Comparison of ENCODE assay signal across 8 cellular contexts in genomic region chr12:6092784-6093722, GRCh38. TPM values are rescaled to one million over a fixed set of nuclear protein-coding genes. Genes with fewer than 3 reads are reported as not detected.
DNase-seq lines count a peak whose midpoint lies in the region; ATAC-seq and TF ChIP-seq lines count a peak whose summit lies in the region.

No MANE protein-coding gene starts in this region.

- H2BK12ac ChIP-seq in neuronal stem cell (ENCODE audit: low read length): peak overlapping the region; percentile 5

- no peak overlapping the region for H3K23ac ChIP-seq in neuronal stem cell (ENCODE audit: low read depth, low read length, poor library complexity)

- H3K14ac ChIP-seq in neuronal stem cell (ENCODE audit: low read length): no peak overlapping the region

- H4K20me1 ChIP-seq in MM.1S (ENCODE audit: insufficient read depth, low read length): no peaks in the 10 kb centered on the region

- H2AK5ac ChIP-seq in neuronal stem cell (ENCODE audit: low read depth, low read length): peak overlapping the region; percentile 17

- H4K8ac ChIP-seq in neuronal stem cell (ENCODE audit: low read depth, low read length): no peak overlapping the region

- H3K4me1 ChIP-seq in endodermal cell (ENCODE audit: control insufficient read depth, insufficient read depth, low read length) (peaks cover 6% of the 10 kb centered on the region), neuronal stem cell (ENCODE audit: control insufficient read depth in 2 of 2, insufficient read depth in 1 of 2, low read depth in 1 of 2, low read length in 2 of 2) (peaks cover 7 to 14% of the 10 kb centered on the region in 2 donors), MM.1S (ENCODE audit: low read length) (peaks cover 12% of the 10 kb centered on the region)

- no peaks in the 10 kb centered on the region for H3K27me3 Mint-ChIP-seq in endodermal cell (ENCODE audit: insufficient read depth)

- no peak overlapping the region for H2BK120ac ChIP-seq in neuronal stem cell (ENCODE audit: low read depth, low read length)

- H3K27ac ChIP-seq in endodermal cell (ENCODE audit: low read depth, low read length) (no peak overlapping the region), neuronal stem cell (replicated peaks; ENCODE audit: low read length) (no peak overlapping the region), MM.1S (ENCODE audit: low read length) (no peak overlapping the region)

- peaks cover 22% of the 10 kb centered on the region for H3K4me1 Mint-ChIP-seq in endodermal cell

- H3K4me2 ChIP-seq in neuronal stem cell (ENCODE audit: insufficient read depth, low read length, poor library complexity, severe bottlenecking) (no peak overlapping the region), MM.1S (ENCODE audit: low read depth, low read length) (no peak overlapping the region)

- no peak overlapping the region for H3K4ac ChIP-seq in neuronal stem cell (ENCODE audit: low read length)

- H3K9me2 ChIP-seq in MM.1S (replicated peaks; ENCODE audit: insufficient read depth, low read length): no peaks in the 10 kb centered on the region

- H3K9ac ChIP-seq in endodermal cell (ENCODE audit: extremely low read depth, low read length, poor library complexity, severe bottlenecking): no peak overlapping the region
- H3K9ac ChIP-seq in neuronal stem cell (ENCODE audit: low read depth, low read length, poor library complexity): no peak overlapping the region
- no peak overlapping the region for H3K9ac ChIP-seq in MM.1S (ENCODE audit: low read length)

- DNase-seq in BJ (ENCODE audit: low read depth) (peak; percentile 54), NCI-H446 treated with DMSO at 0.1 percent for 48 hours (lab: John Stamatoyannopoulos, UW) (peak; percentile 47), endodermal cell (peak; percentile 84), neuronal stem cell (ENCODE audit: low spot score) (no peak), MM.1S (no peak), SHP77 (lab: John Stamatoyannopoulos, UW) (no peak), DMS153 treated with DMSO at 0.1 percent for 48 hours (lab: John Stamatoyannopoulos, UW; ENCODE audit: unreplicated experiment) (no peak)

- H3F3A ChIP-seq in MM.1S (ENCODE audit: insufficient read depth, low read length): no peaks in the 10 kb centered on the region

- H3K9me3 Mint-ChIP-seq in endodermal cell: no peaks in the 10 kb centered on the region

- H2BK15ac ChIP-seq in neuronal stem cell (ENCODE audit: low read length): no peak overlapping the region

- POLR2A ChIA-PET in BJ (lab: Charles Lee): interaction anchor here (0.6 to 0.7 kb wide), 2 partner anchors 89 to 115 kb away, joined by 4 read pairs; no protein-coding TSS in a partner anchor

- H3K4me3 Mint-ChIP-seq in endodermal cell: no peak overlapping the region

- H3K36me3 Mint-ChIP-seq in endodermal cell (ENCODE audit: low read depth): peaks cover 94% of the 10 kb centered on the region

- H3K36me3 ChIP-seq in BJ (ENCODE audit: control insufficient read depth, insufficient read depth, low read length) (no peaks in the 10 kb centered on the region), endodermal cell (ENCODE audit: control insufficient read depth, insufficient read depth, low read length) (peaks cover 28% of the 10 kb centered on the region), neuronal stem cell (replicated peaks in 1 of 2; ENCODE audit: control insufficient read depth in 2 of 2, insufficient read depth in 2 of 2, low read length in 2 of 2) (no peaks in the 10 kb centered on the region), MM.1S (replicated peaks; ENCODE audit: insufficient read depth, low read length) (no peaks in the 10 kb centered on the region)

- WGBS in endodermal cell (ENCODE audit: insufficient coverage in 1 of 2, insufficient read length in 1 of 2), 2 experiments: 92 to 100% methylated on average over 6 to 9 of the region's 9 CpGs
- no CpG with 5 or more reads among the region's 9 CpGs for WGBS in neuronal stem cell (ENCODE audit: extremely low coverage in 2 of 2, insufficient read length in 2 of 2, insufficient replicate concordance in 1 of 2), 2 donors

- TF ChIP-seq CTCF in BJ (IDR thresholded peaks at IDR 0.05; ENCODE audit: insufficient read depth, low read depth, low read length) (peak; percentile 13; the same call in 1 of the 2 replicates), endodermal cell (conservative IDR thresholded peaks at IDR 0.05) (no peak), MM.1S (IDR thresholded peaks at IDR 0.05; ENCODE audit: low read length) (no peak)

- CTCF ChIA-PET in BJ (lab: Yijun Ruan, JAX): interaction anchor here (0.8 to 1.3 kb wide), 7 partner anchors 8 to 186 kb away, joined by 3 to 4 read pairs (median 3); no protein-coding TSS in a partner anchor

- H3K4me3 ChIP-seq in BJ (ENCODE audit: low read depth, low read length) (no peak overlapping the region), endodermal cell (ENCODE audit: low read length) (no peak overlapping the region), neuronal stem cell (ENCODE audit: low read length in 2 of 2) (no peak overlapping the region), MM.1S (ENCODE audit: low read length) (no peak overlapping the region)

- H3K79me1 ChIP-seq in neuronal stem cell (ENCODE audit: low read depth, low read length): no peaks in the 10 kb centered on the region

- peak overlapping the region; percentile 74 for H3K27ac Mint-ChIP-seq in endodermal cell

- H3K18ac ChIP-seq in neuronal stem cell (ENCODE audit: low read length): peak overlapping the region; percentile 44

- H2AFZ ChIP-seq in neuronal stem cell (ENCODE audit: low read length) (no peak overlapping the region), MM.1S (ENCODE audit: low read length) (no peak overlapping the region)

- H3K27me3 ChIP-seq in BJ (ENCODE audit: control insufficient read depth, insufficient read depth, low read length): no peaks in the 10 kb centered on the region
- no peaks in the 10 kb centered on the region for H3K27me3 ChIP-seq in endodermal cell (ENCODE audit: control insufficient read depth, insufficient read depth, low read length, poor library complexity, severe bottlenecking)
- no peaks in the 10 kb centered on the region for H3K27me3 ChIP-seq in neuronal stem cell (ENCODE audit: control insufficient read depth in 3 of 3, insufficient read depth in 3 of 3, low read depth in 1 of 3, low read length in 3 of 3)
- H3K27me3 ChIP-seq in MM.1S (replicated peaks; ENCODE audit: insufficient read depth, low read length): no peaks in the 10 kb centered on the region

- H4K91ac ChIP-seq in neuronal stem cell (ENCODE audit: low read depth, low read length, poor library complexity): no peak overlapping the region

- H3K9me3 ChIP-seq in endodermal cell (ENCODE audit: control insufficient read depth, low read length) (no peaks in the 10 kb centered on the region), neuronal stem cell (replicated peaks in 1 of 2; ENCODE audit: control insufficient read depth in 2 of 2, insufficient read depth in 1 of 2, low read depth in 1 of 2, low read length in 2 of 2) (no peaks in the 10 kb centered on the region), MM.1S (replicated peaks; ENCODE audit: insufficient read depth, low read length) (no peaks in the 10 kb centered on the region)

- no peak overlapping the region for H2BK5ac ChIP-seq in neuronal stem cell (ENCODE audit: low read length)

- ATAC-seq in GM21360 (IDR thresholded peaks at IDR 0.05; ENCODE audit: unreplicated experiment): no peak

- H3K79me2 ChIP-seq in MM.1S (ENCODE audit: low read length): no peaks in the 10 kb centered on the region

RNA-seq across cellular contexts. Expression of gene VWF, which starts 31.4 kb away (rescaled TPM):
- polyA plus RNA-seq in BJ (2011; rRNA removed): 0.06 and 0.07 TPM in 2 replicates
- 0.14 and 0.26 TPM in 2 replicates for polyA minus RNA-seq in BJ (2011; rRNA and poly(A)+ RNA removed)
- total RNA-seq in endodermal cell: 100 to 1,000 TPM; 248 to 476 TPM
- polyA plus RNA-seq in endodermal cell (2013, experiment 1 of 2): 2.9 TPM
- polyA plus RNA-seq in endodermal cell (2013, experiment 2 of 2): 4.7 TPM
- 0.24 TPM for polyA plus RNA-seq in neuronal stem cell (2013, experiment 1 of 2)
- polyA plus RNA-seq in neuronal stem cell (2013, experiment 2 of 2): 0.25 TPM

Comparison
In these comparisons a context has a peak if more than half of its experiments do, and no peak if none do; other contexts are left out.
1. DNase-seq: peak in BJ (single experiment), NCI-H446 treated with DMSO at 0.1 percent for 48 hours (single experiment) and endodermal cell (single experiment); none in neuronal stem cell (single experiment), MM.1S (single experiment), SHP77 (0 of 2) and DMS153 treated with DMSO at 0.1 percent for 48 hours (single experiment).